ENCODE assay signal across 26 cellular contexts in genomic region chr10:126037946-126038345, GRCh38.
"Had no signal": no experiment of that assay in that cellular context is flagged by ENCODE, and none has a peak within 500 bp of the region (broad histone marks: within the 10 kb centered on the region; RNA-seq: fewer than 3 reads in every experiment).

No MANE protein-coding gene starts in this region.

- ATAC-seq: activated CD4-positive, CD25-positive, alpha-beta regulatory T cell treated with anti-CD3 and anti-CD28 coated beads, Interleukin-2, amount 50 U/mL, for 24 hours; heart right ventricle; left lobe of liver; pancreas; stimulated activated effector memory CD8-positive, alpha-beta T cell treated with anti-CD3 and anti-CD28 coated beads, Interleukin-12 subunit alpha, Interleukin-12 subunit beta, amount 100 ng/mL, for 72 hours; upper lobe of right lung had no signal

- H3K4me3 Mint-ChIP-seq: activated CD4-positive, alpha-beta memory T cell treated with anti-CD3 and anti-CD28 coated beads, Interleukin-2, amount 10 ng/mL, durations not matched to agents 7 days and 5 days; activated naive CD4-positive, alpha-beta T cell treated with anti-CD3 and anti-CD28 coated beads, Interleukin-2, amount 10 ng/mL, durations not matched to agents 7 days and 5 days; activated T-cell treated with anti-CD3 and anti-CD28 coated beads, Interleukin-2, amount 50 U/mL, for 24 hours; nephron; stimulated activated effector memory CD8-positive, alpha-beta T cell treated with anti-CD3 and anti-CD28 coated beads, Interleukin-12 subunit alpha, Interleukin-12 subunit beta, amount 100 ng/mL, for 72 hours had no signal

- H3K27ac Mint-ChIP-seq: activated CD4-positive, alpha-beta memory T cell treated with anti-CD3 and anti-CD28 coated beads, Interleukin-2, amount 10 ng/mL, durations not matched to agents 7 days and 5 days; activated naive CD4-positive, alpha-beta T cell treated with anti-CD3 and anti-CD28 coated beads, Interleukin-2, amount 10 ng/mL, durations not matched to agents 7 days and 5 days; activated T-cell treated with anti-CD3 and anti-CD28 coated beads, Interleukin-2, amount 50 U/mL, for 24 hours; nephron; stimulated activated effector memory CD8-positive, alpha-beta T cell treated with anti-CD3 and anti-CD28 coated beads, Interleukin-12 subunit alpha, Interleukin-12 subunit beta, amount 100 ng/mL, for 72 hours had no signal

- DNase-seq: activated CD4-positive, alpha-beta memory T cell treated with anti-CD3 and anti-CD28 coated beads, Interleukin-2, amount 10 ng/mL, durations not matched to agents 7 days and 5 days; activated CD4-positive, alpha-beta T cell treated with anti-CD3 and anti-CD28 coated beads for 48 hours; activated CD8-positive, alpha-beta memory T cell treated with anti-CD3 and anti-CD28 coated beads, Interleukin-2, amount 50 U/mL, for 48 hours; activated gamma-delta T cell; activated naive CD4-positive, alpha-beta T cell treated with anti-CD3 and anti-CD28 coated beads, Interleukin-2, amount 10 ng/mL, durations not matched to agents 7 days and 5 days; activated T-cell treated with anti-CD3 and anti-CD28 coated beads, Interleukin-2, amount 50 U/mL, for 24 hours; amniotic stem cell; brain microvascular endothelial cell; cortex of kidney; esophagus squamous epithelium; foreskin melanocyte; heart right ventricle; mesenchymal stem cell; pancreas; retina; sigmoid colon; small intestine; stimulated activated CD4-positive, alpha-beta T cell treated with anti-CD3 and anti-CD28 coated beads, Interleukin-4, amount 100 ng/mL, for 24 hours; stomach; T-helper 1 cell; tibial artery; upper lobe of right lung had no signal

- H3K9me3 Mint-ChIP-seq: activated naive CD4-positive, alpha-beta T cell treated with anti-CD3 and anti-CD28 coated beads, Interleukin-2, amount 10 ng/mL, durations not matched to agents 7 days and 5 days; stimulated activated effector memory CD8-positive, alpha-beta T cell treated with anti-CD3 and anti-CD28 coated beads, Interleukin-12 subunit alpha, Interleukin-12 subunit beta, amount 100 ng/mL, for 72 hours had no signal

- H3K27me3 Mint-ChIP-seq: activated CD4-positive, alpha-beta memory T cell treated with anti-CD3 and anti-CD28 coated beads, Interleukin-2, amount 10 ng/mL, durations not matched to agents 7 days and 5 days; activated T-cell treated with anti-CD3 and anti-CD28 coated beads, Interleukin-2, amount 50 U/mL, for 24 hours had no signal

- H3K36me3 Mint-ChIP-seq: activated naive CD4-positive, alpha-beta T cell treated with anti-CD3 and anti-CD28 coated beads, Interleukin-2, amount 10 ng/mL, durations not matched to agents 7 days and 5 days had no signal
